21 cellular contexts compared by ENCODE assay signal in genomic region chr2:16851131-16851530, GRCh38.
A peak's percentile ranks its signal among the peaks of the same experiment; 100 is the strongest.
DNase-seq lines count a peak whose midpoint lies in the region; ATAC-seq, FAIRE-seq and TF ChIP-seq lines count a peak whose summit lies in the region.
"Had no signal": no experiment of that assay in that cellular context is flagged by ENCODE, and none has a peak within 500 bp of the region (broad histone marks: within the 10 kb centered on the region; RNA-seq: fewer than 3 reads in every experiment).

No MANE protein-coding gene starts in this region.

- FAIRE-seq in urothelium cell line (lab: Jason Lieb, UNC) = no peak
- FAIRE-seq: A549, D721Med, GM12878, GM12892, GM18507 had no signal

- no peak overlapping the region for H3K9ac ChIP-seq in SK-N-SH
- H3K9ac ChIP-seq: BLaER1 treated with 17β-estradiol and CSF1 and Interleukin-3, amounts not matched to agents 10 nM and 100 nM had no signal

- H3K27ac ChIP-seq in SK-N-SH (ENCODE audit: low read depth in 2 of 2, low read length in 1 of 2) = no peak overlapping the region
- H3K27ac ChIP-seq: 22Rv1; A549; BLaER1 treated with 17β-estradiol and CSF1 and Interleukin-3, amounts not matched to agents 10 nM and 100 nM; C4-2B had no signal

- ATAC-seq in SK-N-SH treated with all-trans-retinoic acid at 6 μM for 48 hours = no peak
- ATAC-seq: A549; CD8-positive, alpha-beta T cell; GM12878 had no signal

- H3K27me3 ChIP-seq in SK-N-SH (ENCODE audit: insufficient read depth) = no peaks in the 10 kb centered on the region
- H3K27me3 ChIP-seq: BLaER1 treated with 17β-estradiol and CSF1 and Interleukin-3, amounts not matched to agents 10 nM and 100 nM had no signal

- CTCF ChIA-PET in SK-N-SH (lab: Yijun Ruan, JAX) = no interaction called here

- H3K9me3 ChIP-seq in SK-N-SH = no peaks in the 10 kb centered on the region
- H3K9me3 ChIP-seq: A549; BLaER1 treated with 17β-estradiol and CSF1 and Interleukin-3, amounts not matched to agents 10 nM and 100 nM had no signal

- no peak overlapping the region for H2AFZ ChIP-seq in SK-N-SH (ENCODE audit: low read depth)

- H3K9me2 ChIP-seq in SK-N-SH = no peaks in the 10 kb centered on the region

- POLR2A ChIA-PET in SK-N-SH (lab: Yijun Ruan, JAX) = no interaction called here

- H3F3A ChIP-seq in SK-N-SH (replicated peaks; ENCODE audit: insufficient read depth) = no peaks in the 10 kb centered on the region

- H3K36me3 ChIP-seq in SK-N-SH (replicated peaks in 1 of 2; ENCODE audit: control insufficient read depth in 1 of 2, insufficient read depth in 2 of 2, low read length in 1 of 2) = no peaks in the 10 kb centered on the region
- H3K36me3 ChIP-seq: BLaER1 treated with 17β-estradiol and CSF1 and Interleukin-3, amounts not matched to agents 10 nM and 100 nM had no signal

- DNase-seq in SK-N-SH (no peak), NCI-H446 treated with DMSO at 0.1 percent for 48 hours (lab: John Stamatoyannopoulos, UW) (peak; percentile 88), cerebellum (ENCODE audit: low spot score) (peak; percentile 44), NCI-H345 treated with DMSO at 0.1 percent for 48 hours (lab: John Stamatoyannopoulos, UW; ENCODE audit: unreplicated experiment) (no peak), urothelium cell line (ENCODE audit: low spot score) (no peak)
- DNase-seq: AML-193; Caco-2; Calu3; CD4-positive, alpha-beta T cell; CD8-positive, alpha-beta T cell; DMS79 treated with DMSO at 0.1 percent for 48 hours; GDM1 had no signal

- TF ChIP-seq EP300 in SK-N-SH (IDR thresholded peaks at IDR 0.05; ENCODE audit: borderline replicate concordance in 1 of 2, low read depth in 1 of 2, low read length in 1 of 2) = no peak

- H3K4me3 ChIP-seq in SK-N-SH (ENCODE audit: low read depth in 2 of 2, low read length in 1 of 2) = no peak overlapping the region
- H3K4me3 ChIP-seq: A549; BLaER1 treated with 17β-estradiol and CSF1 and Interleukin-3, amounts not matched to agents 10 nM and 100 nM; GM12878 had no signal

- no peaks in the 10 kb centered on the region for H3K4me1 ChIP-seq in SK-N-SH (ENCODE audit: control insufficient read depth in 1 of 2, insufficient read depth in 2 of 2, low read depth in 1 of 2, low read length in 1 of 2)
- H3K4me1 ChIP-seq: A549; BLaER1 treated with 17β-estradiol and CSF1 and Interleukin-3, amounts not matched to agents 10 nM and 100 nM; Caco-2 had no signal

- no peak for TF ChIP-seq RAD21 in SK-N-SH (IDR thresholded peaks at IDR 0.05; ENCODE audit: low read length)

- TF ChIP-seq CTCF in SK-N-SH (IDR thresholded peaks at IDR 0.05) = no peak

- H3K79me2 ChIP-seq in SK-N-SH (ENCODE audit: insufficient read depth) = no peaks in the 10 kb centered on the region

- no peaks in the 10 kb centered on the region for H4K20me1 ChIP-seq in SK-N-SH (ENCODE audit: insufficient read depth)
- H4K20me1 ChIP-seq: BLaER1 treated with 17β-estradiol and CSF1 and Interleukin-3, amounts not matched to agents 10 nM and 100 nM had no signal

- H3K4me2 ChIP-seq in SK-N-SH = no peak overlapping the region
- H3K4me2 ChIP-seq: A549; BLaER1 treated with 17β-estradiol and CSF1 and Interleukin-3, amounts not matched to agents 10 nM and 100 nM had no signal

TF ChIP-seq in SK-N-SH treated with all-trans-retinoic acid at 6 μM for 48 hours, 23 proteins besides CTCF, POLR2A, EP300 and RAD21:
- no peak for TF ChIP-seq TCF4 (CRISPR knock-in tag; IDR thresholded peaks at IDR 0.05; ENCODE audit: borderline replicate concordance)
- peak; percentile 22; the same call in 1 of the 2 replicates for TF ChIP-seq ISL1 (CRISPR knock-in tag; IDR thresholded peaks at IDR 0.05)

TF ChIP-seq in SK-N-SH, 30 proteins besides CTCF, POLR2A, EP300 and RAD21:
- TF ChIP-seq RCOR1 (IDR thresholded peaks at IDR 0.05; ENCODE audit: low read length) = no peak
- TF ChIP-seq EZH2phosphoT487 (IDR thresholded peaks at IDR 0.05; ENCODE audit: borderline replicate concordance, low read depth) = no peak

Comparison
In these comparisons a context has a peak if more than half of its experiments do, and no peak if none do; other contexts are left out.
1. DNase-seq: peak in NCI-H446 treated with DMSO at 0.1 percent for 48 hours (single experiment) and cerebellum (single experiment); none in SK-N-SH (single experiment), NCI-H345 treated with DMSO at 0.1 percent for 48 hours (single experiment) and urothelium cell line (single experiment).